2 cellular contexts compared by ENCODE assay signal in genomic region chr2:106886916-106887758, GRCh38.
TF ChIP-seq lines count a peak whose summit lies in the region.

No MANE protein-coding gene starts in this region.

TF ChIP-seq in A549, 52 proteins besides CTCF, POLR2A, EP300 and RAD21:
- TF ChIP-seq MYC (IDR thresholded peaks at IDR 0.05; ENCODE audit: borderline replicate concordance, low read length) (no peak), FOSL2 (IDR thresholded peaks at IDR 0.05) (no peak), FOSL2 (CRISPR knock-in tag; IDR thresholded peaks at IDR 0.05) (0 out of 2 replicates have a peak, but pooled peaks have one; percentile 29), GATA3 (IDR thresholded peaks at IDR 0.05; ENCODE audit: borderline replicate concordance) (peak; percentile 79), ZSCAN20 (CRISPR knock-in tag; IDR thresholded peaks at IDR 0.05) (no peak), PHF8 (IDR thresholded peaks at IDR 0.05; ENCODE audit: borderline replicate concordance, low read depth) (peak; percentile 15; the same call in 1 of the 2 replicates), HDAC2 (IDR thresholded peaks at IDR 0.05) (peak; percentile 58), HEYL (CRISPR knock-in tag; IDR thresholded peaks at IDR 0.05) (no peak), BCL3 (IDR thresholded peaks at IDR 0.05) (0 out of 3 replicates have a peak, but pooled peaks have one; percentile 57), RFX5 (IDR thresholded peaks at IDR 0.05) (no peak), CEBPB (IDR thresholded peaks at IDR 0.05) (0 out of 4 replicates have a peak, but pooled peaks of 1 of the 2 experiments have one; percentile 33), PBX3 (IDR thresholded peaks at IDR 0.05) (peak; percentile 44; the same call in 1 of the 2 replicates), JUN (IDR thresholded peaks at IDR 0.05) (peak; percentile 55 to 84; a peak in 3 of 5 replicates), MAX (IDR thresholded peaks at IDR 0.05) (peak; percentile 83)

TF ChIP-seq in H1, 55 proteins besides CTCF, POLR2A, EP300 and RAD21:
- TF ChIP-seq TAF1 (IDR thresholded peaks at IDR 0.05; ENCODE audit: low read depth, low read length) (peak; percentile 63), RXRA (IDR thresholded peaks at IDR 0.05; ENCODE audit: insufficient read depth, low read depth, low read length) (no peak), YY1 (IDR thresholded peaks at IDR 0.05; ENCODE audit: low read depth, low read length) (peak; percentile 73; the same call in 1 of the 2 replicates), POLR2AphosphoS5 (IDR thresholded peaks at IDR 0.05; ENCODE audit: low read depth, low read length) (peak; percentile 62), SP2 (IDR thresholded peaks at IDR 0.05; ENCODE audit: low read length) (no peak), NANOG (IDR thresholded peaks at IDR 0.05; ENCODE audit: insufficient read depth, low read depth, low read length, poor library complexity, severe bottlenecking) (no peak), BRCA1 (IDR thresholded peaks at IDR 0.05; ENCODE audit: low read depth, low read length) (no peak), TEAD4 (IDR thresholded peaks at IDR 0.05; ENCODE audit: low read depth, low read length) (peak; percentile 93), CHD7 (IDR thresholded peaks at IDR 0.05; ENCODE audit: insufficient replicate concordance, low read length) (no peak), ATF3 (IDR thresholded peaks at IDR 0.05; ENCODE audit: insufficient read depth, low read depth, low read length) (no peak), USF2 (IDR thresholded peaks at IDR 0.05; ENCODE audit: low read length) (no peak), SP1 (IDR thresholded peaks at IDR 0.05; ENCODE audit: low read depth, low read length) (no peak), GABPA (IDR thresholded peaks at IDR 0.05; ENCODE audit: borderline replicate concordance, insufficient read depth, low read length) (peak; percentile 72; the same call in 1 of the 2 replicates), MAFK (IDR thresholded peaks at IDR 0.05; ENCODE audit: low read depth, low read length) (no peak), CHD1 (IDR thresholded peaks at IDR 0.05; ENCODE audit: low read depth, low read length) (0 out of 2 replicates have a peak, but pooled peaks have one; percentile 17), CTBP2 (IDR thresholded peaks at IDR 0.05; ENCODE audit: borderline replicate concordance, insufficient read depth, insufficient read length, low read length) (peak; percentile 78), PHF8 (conservative IDR thresholded peaks at IDR 0.05; ENCODE audit: low read depth, low read length) (0 out of 2 replicates have a peak, but pooled peaks have one; percentile 46), CREB1 (IDR thresholded peaks at IDR 0.05) (peak; percentile 26), TBP (IDR thresholded peaks at IDR 0.05; ENCODE audit: low read depth, low read length) (peak; percentile 60), JUND (IDR thresholded peaks at IDR 0.05; ENCODE audit: low read length) (no peak), ASH2L (IDR thresholded peaks at IDR 0.05; ENCODE audit: low read length) (peak; percentile 55), SP4 (IDR thresholded peaks at IDR 0.05; ENCODE audit: low read length) (no peak), BCL11A (IDR thresholded peaks at IDR 0.05; ENCODE audit: low read depth in 2 of 2, low read length in 2 of 2) (no peak), SIN3A (conservative IDR thresholded peaks at IDR 0.05 in 1 of 2, IDR thresholded peaks at IDR 0.05 in 1 of 2; ENCODE audit: low read depth in 1 of 2, low read length in 2 of 2) (0 out of 4 replicates have a peak, but pooled peaks of 1 of the 2 experiments have one; percentile 54), KDM4A (IDR thresholded peaks at IDR 0.05; ENCODE audit: low read depth, low read length, severe bottlenecking) (peak; percentile 74), RBBP5 (IDR thresholded peaks at IDR 0.05; ENCODE audit: borderline replicate concordance, low read depth, low read length) (0 out of 2 replicates have a peak, but pooled peaks have one; percentile 2), MAX (IDR thresholded peaks at IDR 0.05) (peak; percentile 14), SRF (IDR thresholded peaks at IDR 0.05; ENCODE audit: low read depth, low read length) (no peak)
